18 cellular contexts compared by ENCODE assay signal in the genomic region with DNA sequence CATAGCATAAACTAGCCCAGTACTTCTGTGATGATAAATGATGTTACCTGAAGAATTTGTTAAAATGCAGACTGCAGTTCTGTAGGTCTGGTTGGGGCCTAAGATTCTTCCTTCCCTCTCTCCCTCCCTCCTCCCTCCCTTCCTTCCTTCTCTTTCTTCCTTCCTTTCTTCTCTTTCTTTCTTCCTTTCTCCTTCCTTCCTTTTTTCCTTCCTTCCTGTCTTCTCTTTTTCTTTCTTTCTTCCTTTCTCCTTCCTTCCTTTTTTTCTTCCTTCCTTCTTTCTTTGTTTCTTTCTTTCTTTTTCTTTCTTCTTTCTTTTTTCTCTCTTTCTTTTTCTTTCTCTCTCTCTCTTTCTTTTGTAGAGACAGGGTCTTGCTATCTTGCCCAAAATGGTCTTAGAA. TPM values are rescaled to one million over a fixed set of nuclear protein-coding genes. Genes with fewer than 3 reads are reported as not detected.
DNase-seq lines count a peak whose midpoint lies in the region; ATAC-seq and TF ChIP-seq lines count a peak whose summit lies in the region.
"Had no signal": no experiment of that assay in that cellular context is flagged by ENCODE, and none has a peak within 500 bp of the region (broad histone marks: within the 10 kb centered on the region; RNA-seq: fewer than 3 reads in every experiment).

No MANE protein-coding gene starts in this region.

- no peak overlapping the region for H2AFZ ChIP-seq in neural progenitor cell (replicated peaks)
- H2AFZ ChIP-seq: GM23338 had no signal

- peaks cover 8% of the 10 kb centered on the region for H3K4me1 Mint-ChIP-seq in activated CD8-positive, alpha-beta T cell treated with anti-CD3 and anti-CD28 coated beads for 36 hours (ENCODE audit: low read depth)
- peaks cover 11% of the 10 kb centered on the region for H3K4me1 Mint-ChIP-seq in activated CD8-positive, alpha-beta T cell treated with anti-CD3 and anti-CD28 coated beads, Interleukin-2, amount 10 ng/mL, durations not matched to agents 7 days and 5 days (ENCODE audit: low read depth)
- H3K4me1 Mint-ChIP-seq in CD4-positive, alpha-beta T cell (ENCODE audit: low read depth), result peaks cover 21% of the 10 kb centered on the region
- H3K4me1 Mint-ChIP-seq in activated T-helper 2 cell treated with anti-CD3 and anti-CD28 coated beads, Interferon-gamma antibody, Interleukin-2, Interleukin-4, amounts not matched to agents 10 μg/mL and 5 μg/mL and 100 μg/mL, durations not matched to agents 14 hours and 24 hours and 36 hours (ENCODE audit: low read depth), result peaks cover 23% of the 10 kb centered on the region
- peaks cover 10% of the 10 kb centered on the region for H3K4me1 Mint-ChIP-seq in neural progenitor cell

- no peaks in the 10 kb centered on the region for H3K9me3 ChIP-seq in CD4-positive, alpha-beta T cell (ENCODE audit: control insufficient read depth, low read length)
- H3K9me3 ChIP-seq in neural progenitor cell (ENCODE audit: low read depth), result no peaks in the 10 kb centered on the region
- H3K9me3 ChIP-seq: A549 had no signal

- peaks cover 5% of the 10 kb centered on the region for H3K36me3 Mint-ChIP-seq in activated CD8-positive, alpha-beta T cell treated with anti-CD3 and anti-CD28 coated beads for 36 hours (ENCODE audit: low read depth)
- peaks cover 5% of the 10 kb centered on the region for H3K36me3 Mint-ChIP-seq in activated CD8-positive, alpha-beta T cell treated with anti-CD3 and anti-CD28 coated beads, Interleukin-2, amount 10 ng/mL, durations not matched to agents 7 days and 5 days (ENCODE audit: low read depth)
- H3K36me3 Mint-ChIP-seq in CD4-positive, alpha-beta T cell (ENCODE audit: low read depth), result peaks cover 10% of the 10 kb centered on the region
- peaks cover 5% of the 10 kb centered on the region for H3K36me3 Mint-ChIP-seq in activated T-helper 2 cell treated with anti-CD3 and anti-CD28 coated beads, Interferon-gamma antibody, Interleukin-2, Interleukin-4, amounts not matched to agents 10 μg/mL and 5 μg/mL and 100 μg/mL, durations not matched to agents 14 hours and 24 hours and 36 hours (ENCODE audit: low read depth)
- H3K36me3 Mint-ChIP-seq in neural progenitor cell, result no peaks in the 10 kb centered on the region

- H3K27me3 Mint-ChIP-seq in activated CD8-positive, alpha-beta T cell treated with anti-CD3 and anti-CD28 coated beads for 36 hours, result no peaks in the 10 kb centered on the region
- H3K27me3 Mint-ChIP-seq in activated CD8-positive, alpha-beta T cell treated with anti-CD3 and anti-CD28 coated beads, Interleukin-2, amount 10 ng/mL, durations not matched to agents 7 days and 5 days (ENCODE audit: low read depth), result peaks cover 4% of the 10 kb centered on the region
- no peaks in the 10 kb centered on the region for H3K27me3 Mint-ChIP-seq in CD4-positive, alpha-beta T cell
- peaks cover 2% of the 10 kb centered on the region for H3K27me3 Mint-ChIP-seq in activated T-helper 2 cell treated with anti-CD3 and anti-CD28 coated beads, Interferon-gamma antibody, Interleukin-2, Interleukin-4, amounts not matched to agents 10 μg/mL and 5 μg/mL and 100 μg/mL, durations not matched to agents 14 hours and 24 hours and 36 hours (ENCODE audit: low read depth)
- H3K27me3 Mint-ChIP-seq in neural progenitor cell (ENCODE audit: insufficient read depth, low read depth), result peaks cover 6% of the 10 kb centered on the region

- CTCF ChIA-PET in activated CD8-positive, alpha-beta T cell treated with anti-CD3 and anti-CD28 coated beads for 36 hours (lab: Charles Lee), result interaction anchor here (1.1 to 3.5 kb wide), 2 partner anchors 12 to 36 kb away, joined by 5 to 22 read pairs; partner anchors contain the start of gene ENTPD7
- CTCF ChIA-PET in activated CD8-positive, alpha-beta T cell treated with anti-CD3 and anti-CD28 coated beads, Interleukin-2, amount 10 ng/mL, durations not matched to agents 7 days and 5 days (lab: Charles Lee), result interaction anchor here (1.6 to 6.0 kb wide), 2 partner anchors 13 to 87 kb away, joined by 4 to 37 read pairs; no protein-coding TSS in a partner anchor
- CTCF ChIA-PET in CD4-positive, alpha-beta T cell (lab: Charles Lee), result interaction anchor here (2.8 kb wide), 1 partner anchor 11 kb away, joined by 8 read pairs; no protein-coding TSS in a partner anchor

- H3K4me3 ChIP-seq in neural progenitor cell, result no peak overlapping the region
- H3K4me3 ChIP-seq: A549, GM23338 had no signal

- POLR2A ChIA-PET in activated CD8-positive, alpha-beta T cell treated with anti-CD3 and anti-CD28 coated beads for 36 hours (lab: Charles Lee), result interaction anchor here (0.6 to 6.2 kb wide), 2 partner anchors 30 to 35 kb away, joined by 3 to 39 read pairs; partner anchors contain the start of gene ENTPD7
- POLR2A ChIA-PET in activated CD8-positive, alpha-beta T cell treated with anti-CD3 and anti-CD28 coated beads, Interleukin-2, amount 10 ng/mL, durations not matched to agents 7 days and 5 days (lab: Charles Lee), result no interaction called here
- POLR2A ChIA-PET in CD4-positive, alpha-beta T cell (lab: Charles Lee), result no interaction called here

- no peak overlapping the region for H3K27ac ChIP-seq in CD4-positive, alpha-beta T cell (ENCODE audit: low read depth, low read length)
- H3K27ac ChIP-seq in neural progenitor cell, result no peak overlapping the region
- H3K27ac ChIP-seq: A549, C4-2B, RWPE1 had no signal

- intact Hi-C loops in activated CD8-positive, alpha-beta T cell treated with anti-CD3 and anti-CD28 coated beads for 36 hours (cut with micrococcal nuclease), result loop anchor here (5.0 kb wide), 2 partner anchors 33 to 88 kb away; partner anchors contain the start of gene ENTPD7
- intact Hi-C loops in CD4-positive, alpha-beta T cell (cut with DNase I, micrococcal nuclease), result loop anchor here (2.0 to 5.0 kb wide), 5 partner anchors 88 to 563 kb away; partner anchors contain the start of genes COX15 (in 1 of the 2), CUTC (in 1 of the 2), ERLIN1 (in 1 of the 2) and GOT1 (in 1 of the 2)
- intact Hi-C loops in activated T-helper 2 cell treated with anti-CD3 and anti-CD28 coated beads, Interferon-gamma antibody, Interleukin-2, Interleukin-4, amounts not matched to agents 10 μg/mL and 5 μg/mL and 100 μg/mL, durations not matched to agents 14 hours and 24 hours and 36 hours (cut with micrococcal nuclease), result loop anchor here (5.0 kb wide), 3 partner anchors 383 to 1492 kb away; partner anchors contain the start of genes DNMBP and R3HCC1L

- TF ChIP-seq CTCF in activated CD8-positive, alpha-beta T cell treated with anti-CD3 and anti-CD28 coated beads for 36 hours (IDR thresholded peaks at IDR 0.05), result peak; percentile 27
- TF ChIP-seq CTCF in CD4-positive, alpha-beta T cell (IDR thresholded peaks at IDR 0.05), result no peak
- no peak for TF ChIP-seq CTCF in neural progenitor cell (IDR thresholded peaks at IDR 0.05)

- H3K27me3 ChIP-seq in CD4-positive, alpha-beta T cell (ENCODE audit: control insufficient read depth, insufficient read depth, low read length), result no peaks in the 10 kb centered on the region
- H3K27me3 ChIP-seq in neural progenitor cell, result no peaks in the 10 kb centered on the region

- H3K4me3 Mint-ChIP-seq in activated CD8-positive, alpha-beta T cell treated with anti-CD3 and anti-CD28 coated beads for 36 hours, result no peak overlapping the region
- H3K4me3 Mint-ChIP-seq in activated CD8-positive, alpha-beta T cell treated with anti-CD3 and anti-CD28 coated beads, Interleukin-2, amount 10 ng/mL, durations not matched to agents 7 days and 5 days, result no peak overlapping the region
- peak overlapping the region; percentile 31 for H3K4me3 Mint-ChIP-seq in CD4-positive, alpha-beta T cell
- H3K4me3 Mint-ChIP-seq in activated T-helper 2 cell treated with anti-CD3 and anti-CD28 coated beads, Interferon-gamma antibody, Interleukin-2, Interleukin-4, amounts not matched to agents 10 μg/mL and 5 μg/mL and 100 μg/mL, durations not matched to agents 14 hours and 24 hours and 36 hours (ENCODE audit: low read depth), result peak overlapping the region; percentile 3
- H3K4me3 Mint-ChIP-seq in neural progenitor cell, result peak overlapping the region; percentile 1
- H3K4me3 Mint-ChIP-seq: GM23338 had no signal

- peaks cover 10% of the 10 kb centered on the region for H3K79me2 ChIP-seq in neural progenitor cell (ENCODE audit: low read depth)

- no peaks in the 10 kb centered on the region for H3K36me3 ChIP-seq in neural progenitor cell

- peaks cover 14% of the 10 kb centered on the region for H3K4me1 ChIP-seq in neural progenitor cell

- H3F3A ChIP-seq in neural progenitor cell (ENCODE audit: low read depth), result peaks cover 23% of the 10 kb centered on the region

- peaks cover 7% of the 10 kb centered on the region for H4K20me1 ChIP-seq in neural progenitor cell (ENCODE audit: low read depth)

- ATAC-seq in activated CD8-positive, alpha-beta T cell treated with anti-CD3 and anti-CD28 coated beads for 36 hours, result no peak
- ATAC-seq in activated CD8-positive, alpha-beta T cell treated with anti-CD3 and anti-CD28 coated beads, Interleukin-2, amount 10 ng/mL, durations not matched to agents 7 days and 5 days, result no peak
- no peak for ATAC-seq in CD4-positive, alpha-beta T cell (ENCODE audit: poor library complexity)
- ATAC-seq: A549, GM23338, PC-3 had no signal

- no peak overlapping the region for H3K9ac ChIP-seq in neural progenitor cell

- H3K9me3 Mint-ChIP-seq in activated CD8-positive, alpha-beta T cell treated with anti-CD3 and anti-CD28 coated beads for 36 hours, result no peaks in the 10 kb centered on the region
- no peaks in the 10 kb centered on the region for H3K9me3 Mint-ChIP-seq in activated CD8-positive, alpha-beta T cell treated with anti-CD3 and anti-CD28 coated beads, Interleukin-2, amount 10 ng/mL, durations not matched to agents 7 days and 5 days (ENCODE audit: insufficient read depth)
- H3K9me3 Mint-ChIP-seq in CD4-positive, alpha-beta T cell, result no peaks in the 10 kb centered on the region
- no peaks in the 10 kb centered on the region for H3K9me3 Mint-ChIP-seq in activated T-helper 2 cell treated with anti-CD3 and anti-CD28 coated beads, Interferon-gamma antibody, Interleukin-2, Interleukin-4, amounts not matched to agents 10 μg/mL and 5 μg/mL and 100 μg/mL, durations not matched to agents 14 hours and 24 hours and 36 hours
- H3K9me3 Mint-ChIP-seq in neural progenitor cell, result no peaks in the 10 kb centered on the region
- H3K9me3 Mint-ChIP-seq: GM23338 had no signal

- no peak overlapping the region for H3K27ac Mint-ChIP-seq in activated CD8-positive, alpha-beta T cell treated with anti-CD3 and anti-CD28 coated beads for 36 hours
- H3K27ac Mint-ChIP-seq in activated CD8-positive, alpha-beta T cell treated with anti-CD3 and anti-CD28 coated beads, Interleukin-2, amount 10 ng/mL, durations not matched to agents 7 days and 5 days, result no peak overlapping the region
- H3K27ac Mint-ChIP-seq in CD4-positive, alpha-beta T cell, result peak overlapping the region; percentile 55
- H3K27ac Mint-ChIP-seq in activated T-helper 2 cell treated with anti-CD3 and anti-CD28 coated beads, Interferon-gamma antibody, Interleukin-2, Interleukin-4, amounts not matched to agents 10 μg/mL and 5 μg/mL and 100 μg/mL, durations not matched to agents 14 hours and 24 hours and 36 hours, result no peak overlapping the region
- H3K27ac Mint-ChIP-seq in neural progenitor cell, result no peak overlapping the region
- H3K27ac Mint-ChIP-seq: GM23338 had no signal

- no peak overlapping the region for H3K4me2 ChIP-seq in neural progenitor cell
- H3K4me2 ChIP-seq: A549, GM23338 had no signal

- DNase-seq in activated CD8-positive, alpha-beta T cell treated with anti-CD3 and anti-CD28 coated beads for 36 hours, result no peak
- DNase-seq in activated CD8-positive, alpha-beta T cell treated with anti-CD3 and anti-CD28 coated beads, Interleukin-2, amount 10 ng/mL, durations not matched to agents 7 days and 5 days, result no peak
- DNase-seq in CD4-positive, alpha-beta T cell, result no peak
- no peak for DNase-seq in activated T-helper 2 cell treated with anti-CD3 and anti-CD28 coated beads, Interferon-gamma antibody, Interleukin-2, Interleukin-4, amounts not matched to agents 10 μg/mL and 5 μg/mL and 100 μg/mL, durations not matched to agents 14 hours and 24 hours and 36 hours (ENCODE audit: low spot score)
- no peak for DNase-seq in neural progenitor cell (ENCODE audit: low spot score)
- no peak for DNase-seq in amniotic stem cell (lab: John Stamatoyannopoulos, UW)
- no peak for DNase-seq in NCI-H69 (lab: John Stamatoyannopoulos, UW)
- DNase-seq: COR-L47, KBM-7, NCI-H1417 treated with DMSO at 0.1 percent for 48 hours, NCI-H2029, NCI-H2171 treated with DMSO at 0.1 percent for 48 hours, NCI-H774, PC-3 had no signal

RNA-seq across cellular contexts. Expression of gene SLC25A28, which starts 3.7 kb away (rescaled TPM):
- 10 to 100 TPM; 43.6 to 44.7 TPM for total RNA-seq in activated CD8-positive, alpha-beta T cell treated with anti-CD3 and anti-CD28 coated beads for 36 hours
- total RNA-seq in activated CD8-positive, alpha-beta T cell treated with anti-CD3 and anti-CD28 coated beads, Interleukin-2, amount 10 ng/mL, durations not matched to agents 7 days and 5 days, result 10 to 100 TPM; 50.7 to 55.0 TPM
- total RNA-seq in CD4-positive, alpha-beta T cell, result 100 to 1,000 TPM; 112 to 113 TPM
- total RNA-seq in activated T-helper 2 cell treated with anti-CD3 and anti-CD28 coated beads, Interferon-gamma antibody, Interleukin-2, Interleukin-4, amounts not matched to agents 10 μg/mL and 5 μg/mL and 100 μg/mL, durations not matched to agents 14 hours and 24 hours and 36 hours, result 45.0 and 46.5 TPM in 2 replicates
- total RNA-seq in neural progenitor cell (ENCODE audit: low replicate concordance), result 12.4 and 15.3 TPM in 2 replicates

RNA-seq across cellular contexts. Expression of gene ENTPD7, which starts 35.4 kb away (rescaled TPM):
- 1 to 10 TPM; 1.9 to 2.2 TPM for total RNA-seq in activated CD8-positive, alpha-beta T cell treated with anti-CD3 and anti-CD28 coated beads for 36 hours
- 1 to 10 TPM; 5.8 to 6.0 TPM for total RNA-seq in activated CD8-positive, alpha-beta T cell treated with anti-CD3 and anti-CD28 coated beads, Interleukin-2, amount 10 ng/mL, durations not matched to agents 7 days and 5 days
- total RNA-seq in CD4-positive, alpha-beta T cell, result 1 to 10 TPM; 1.1 to 1.4 TPM
- total RNA-seq in activated T-helper 2 cell treated with anti-CD3 and anti-CD28 coated beads, Interferon-gamma antibody, Interleukin-2, Interleukin-4, amounts not matched to agents 10 μg/mL and 5 μg/mL and 100 μg/mL, durations not matched to agents 14 hours and 24 hours and 36 hours, result 7.5 and 8.2 TPM in 2 replicates
- total RNA-seq in neural progenitor cell (ENCODE audit: low replicate concordance), result 7.2 and 10.2 TPM in 2 replicates

Comparison
In these comparisons a context has a peak if more than half of its experiments do, and no peak if none do; other contexts are left out.
1. H3K4me3 Mint-ChIP-seq: peak in CD4-positive, alpha-beta T cell (single experiment), activated T-helper 2 cell treated with anti-CD3 and anti-CD28 coated beads, Interferon-gamma antibody, Interleukin-2, Interleukin-4, amounts not matched to agents 10 μg/mL and 5 μg/mL and 100 μg/mL, durations not matched to agents 14 hours and 24 hours and 36 hours (single experiment) and neural progenitor cell (single experiment); none in activated CD8-positive, alpha-beta T cell treated with anti-CD3 and anti-CD28 coated beads for 36 hours (single experiment) and activated CD8-positive, alpha-beta T cell treated with anti-CD3 and anti-CD28 coated beads, Interleukin-2, amount 10 ng/mL, durations not matched to agents 7 days and 5 days (single experiment).